In genomic region chr2:22626621-22627020, GRCh38 we compare ENCODE assay signal across 14 cellular contexts.
DNase-seq lines count a peak whose midpoint lies in the region; ATAC-seq, FAIRE-seq and TF ChIP-seq lines count a peak whose summit lies in the region.
"Had no signal": no experiment of that assay in that cellular context is flagged by ENCODE, and none has a peak within 500 bp of the region (broad histone marks: within the 10 kb centered on the region; RNA-seq: fewer than 3 reads in every experiment).

No MANE protein-coding gene starts in this region.

- DNase-seq in D721Med (ENCODE audit: insufficient read length, low spot score) (no peak), GM13977 (ENCODE audit: low spot score) (no peak), RPMI8226 (peak; percentile 13), lower lobe of right lung (no peak), foreskin fibroblast (no peak), gastrocnemius medialis (no peak)
- DNase-seq: activated CD4-positive, alpha-beta T cell treated with anti-CD3 and anti-CD28 coated beads for 1 hour; activated T-cell treated with anti-CD3 and anti-CD28 coated beads, Interleukin-2, amount 50 U/mL, for 1 hour; NCI-H1092 had no signal

- no peak for TF ChIP-seq POLR2A in gastrocnemius medialis (IDR thresholded peaks at IDR 0.05)

- H3K4me1 ChIP-seq in lower lobe of right lung = no peaks in the 10 kb centered on the region
- no peaks in the 10 kb centered on the region for H3K4me1 ChIP-seq in gastrocnemius medialis
- H3K4me1 ChIP-seq: BLaER1, suprapubic skin had no signal

- no peak for ATAC-seq in lower lobe of right lung
- ATAC-seq in HG02852 (IDR thresholded peaks at IDR 0.05; ENCODE audit: unreplicated experiment) = no peak
- ATAC-seq in gastrocnemius medialis = no peak

- intact Hi-C loops in lower lobe of right lung (cut with DNase I) (no loop called here), gastrocnemius medialis (cut with DNase I; ENCODE audit: low total_unique reads) (no loop called here)

- no peak for FAIRE-seq in D721Med (lab: Jason Lieb, UNC)
- FAIRE-seq: GM18507 had no signal

- peak; percentile 33 for TF ChIP-seq CTCF in D721Med (IDR thresholded peaks at IDR 0.05; ENCODE audit: insufficient read depth, missing control alignments)
- TF ChIP-seq CTCF in GM13977 (IDR thresholded peaks at IDR 0.05; ENCODE audit: extremely low read depth, insufficient read depth, missing control alignments) = peak; percentile 21
- peak; percentile 19 for TF ChIP-seq CTCF in lower lobe of right lung (IDR thresholded peaks at IDR 0.05)
- no peak for TF ChIP-seq CTCF in foreskin fibroblast (IDR thresholded peaks at IDR 0.05; ENCODE audit: low read depth, low read length)
- no peak for TF ChIP-seq CTCF in gastrocnemius medialis (IDR thresholded peaks at IDR 0.05 in 4 of 5, conservative IDR thresholded peaks at IDR 0.05 in 1 of 5)

- H3K36me3 ChIP-seq in lower lobe of right lung = no peaks in the 10 kb centered on the region
- no peaks in the 10 kb centered on the region for H3K36me3 ChIP-seq in gastrocnemius medialis
- H3K36me3 ChIP-seq: BLaER1, cardiac muscle cell, suprapubic skin had no signal

- in situ Hi-C loops in GM13977 (cut with MboI; ENCODE audit: low pct_unique_long_range_greater_than_20kb, low sequenced_read_pairs, unreplicated experiment) = no loop called here
- in situ Hi-C loops in gastrocnemius medialis (cut with MboI; ENCODE audit: low sequenced_read_pairs in 4 of 4) = no loop called here

- H3K9me3 ChIP-seq in lower lobe of right lung = no peaks in the 10 kb centered on the region
- no peaks in the 10 kb centered on the region for H3K9me3 ChIP-seq in gastrocnemius medialis
- H3K9me3 ChIP-seq: BLaER1, suprapubic skin had no signal

- H3K27me3 ChIP-seq in lower lobe of right lung (ENCODE audit: low read depth) (no peaks in the 10 kb centered on the region), gastrocnemius medialis (no peaks in the 10 kb centered on the region)
- H3K27me3 ChIP-seq: BLaER1, cardiac muscle cell, suprapubic skin had no signal

- H3K4me3 ChIP-seq in lower lobe of right lung (no peak overlapping the region), foreskin fibroblast (ENCODE audit: low read depth in 1 of 2, low read length in 2 of 2) (no peak overlapping the region), gastrocnemius medialis (no peak overlapping the region)
- H3K4me3 ChIP-seq: BLaER1, cardiac muscle cell, suprapubic skin had no signal

- H3K27ac ChIP-seq in lower lobe of right lung = no peak overlapping the region
- no peak overlapping the region for H3K27ac ChIP-seq in gastrocnemius medialis
- H3K27ac ChIP-seq: BLaER1, cardiac muscle cell, suprapubic skin had no signal

Comparison
In these comparisons a context has a peak if more than half of its experiments do, and no peak if none do; other contexts are left out.
1. CTCF ChIP-seq: peak in D721Med (single experiment), GM13977 (single experiment) and lower lobe of right lung (single experiment); none in foreskin fibroblast (single experiment) and gastrocnemius medialis (0 of 5).